In genomic region chr1:157995575-157996169, GRCh38 we compare ENCODE assay signal across 10 cellular contexts. TPM values are rescaled to one million over a fixed set of nuclear protein-coding genes. Genes with fewer than 3 reads are reported as not detected.
DNase-seq lines count a peak whose midpoint lies in the region; ATAC-seq and TF ChIP-seq lines count a peak whose summit lies in the region.
"Had no signal": no experiment of that assay in that cellular context is flagged by ENCODE, and none has a peak within 500 bp of the region (broad histone marks: within the 10 kb centered on the region; RNA-seq: fewer than 3 reads in every experiment).

No MANE protein-coding gene starts in this region.

- H2AK9ac ChIP-seq in IMR-90 (replicated peaks; ENCODE audit: low read depth, low read length, poor library complexity) = peak overlapping the region; percentile 71

- intact Hi-C loops in IMR-90 (cut with micrococcal nuclease) (no loop called here), tibial artery (cut with DNase I; ENCODE audit: low total_unique reads) (no loop called here)

- peak overlapping the region; percentile 54; the same call in 1 of the 3 replicates for H2BK15ac ChIP-seq in IMR-90 (ENCODE audit: low read depth, low read length)

- BruUV-seq in IMR-90 (replicated peaks; lab: Mats Ljungman, UMichigan) = no TSS peak

- peak overlapping the region; percentile 77 for H3K4me3 Mint-ChIP-seq in mesothelial cell of epicardium
- no peak overlapping the region for H3K4me3 Mint-ChIP-seq in stimulated activated effector memory CD8-positive, alpha-beta T cell treated with anti-CD3 and anti-CD28 coated beads, Interleukin-12 subunit alpha, Interleukin-12 subunit beta, amount 100 ng/mL, for 72 hours
- H3K4me3 Mint-ChIP-seq in activated CD4-positive, alpha-beta memory T cell treated with anti-CD3 and anti-CD28 coated beads, Interleukin-2, amount 10 ng/mL, durations not matched to agents 7 days and 5 days = no peak overlapping the region
- H3K4me3 Mint-ChIP-seq: T-helper 2 cell treated with Interferon-gamma antibody and Interleukin-4, amounts not matched to agents 5 μg/mL and 100 μg/mL, for 36 hours had no signal

- H3K9me3 ChIP-seq in IMR-90 (ENCODE audit: control insufficient read depth, insufficient read depth, low read length) = no peaks in the 10 kb centered on the region
- H3K9me3 ChIP-seq in tibial artery = no peaks in the 10 kb centered on the region

- H3K9ac ChIP-seq in IMR-90 (ENCODE audit: low read depth, low read length) = peak overlapping the region; percentile 97

- H3K27ac ChIP-seq in IMR-90 (ENCODE audit: insufficient read depth, low read length) (peak overlapping the region; percentile 96), cingulate gyrus (ENCODE audit: low read depth, low read length) (peak overlapping the region; percentile 39), tibial artery (peak overlapping the region; percentile 97 to 99)

- peak overlapping the region; percentile 93 for H3K4me2 ChIP-seq in IMR-90 (ENCODE audit: low read depth, low read length)

- peak overlapping the region; percentile 78 for H3K4ac ChIP-seq in IMR-90 (ENCODE audit: low read depth, low read length)

- no peaks in the 10 kb centered on the region for H3K27me3 Mint-ChIP-seq in mesothelial cell of epicardium (ENCODE audit: low read depth)
- peaks cover 56% of the 10 kb centered on the region for H3K27me3 Mint-ChIP-seq in activated CD4-positive, alpha-beta memory T cell treated with anti-CD3 and anti-CD28 coated beads, Interleukin-2, amount 10 ng/mL, durations not matched to agents 7 days and 5 days

- dilution Hi-C loops in IMR-90 (cut with HindIII; ENCODE audit: low sequenced_read_pairs, unreplicated experiment) = no loop called here

- peak overlapping the region; percentile 18 for H2BK20ac ChIP-seq in IMR-90 (ENCODE audit: low read depth, low read length)

- peaks cover 0 to 64% of the 10 kb centered on the region in 2 experiments; a peak in 3 of 4 replicates for H3K79me1 ChIP-seq in IMR-90 (ENCODE audit: low read depth in 1 of 2, low read length in 2 of 2)

- H4K91ac ChIP-seq in IMR-90 (ENCODE audit: insufficient read depth, low read depth, low read length) = peak overlapping the region; percentile 62

- H2BK5ac ChIP-seq in IMR-90 (ENCODE audit: low read depth, low read length, poor library complexity, severe bottlenecking) = peak overlapping the region; percentile 88

- POLR2A ChIA-PET in IMR-90 (lab: Charles Lee; ENCODE audit: unreplicated experiment) = interaction anchor here (1.4 kb wide), 1 partner anchor 15 kb away, joined by 4 read pairs; no protein-coding TSS in a partner anchor
- POLR2A ChIA-PET in activated CD4-positive, alpha-beta memory T cell treated with anti-CD3 and anti-CD28 coated beads, Interleukin-2, amount 10 ng/mL, durations not matched to agents 7 days and 5 days (lab: Charles Lee) = no interaction called here

- peak overlapping the region; percentile 87 for H3K27ac Mint-ChIP-seq in mesothelial cell of epicardium
- H3K27ac Mint-ChIP-seq in stimulated activated effector memory CD8-positive, alpha-beta T cell treated with anti-CD3 and anti-CD28 coated beads, Interleukin-12 subunit alpha, Interleukin-12 subunit beta, amount 100 ng/mL, for 72 hours = no peak overlapping the region
- no peak overlapping the region for H3K27ac Mint-ChIP-seq in activated CD4-positive, alpha-beta memory T cell treated with anti-CD3 and anti-CD28 coated beads, Interleukin-2, amount 10 ng/mL, durations not matched to agents 7 days and 5 days
- H3K27ac Mint-ChIP-seq: T-helper 2 cell treated with Interferon-gamma antibody and Interleukin-4, amounts not matched to agents 5 μg/mL and 100 μg/mL, for 36 hours had no signal

- WGBS in IMR-90 (ENCODE audit: extremely low coverage in 2 of 2, insufficient read length in 1 of 2), 2 experiments = no CpG with 5 or more reads among the region's 3 CpGs

- H4K5ac ChIP-seq in IMR-90 (ENCODE audit: low read depth, low read length) = peak overlapping the region; percentile 16

- peak overlapping the region in 1 of 2 experiments; percentile 4; a peak in 2 of 4 replicates for H4K8ac ChIP-seq in IMR-90 (ENCODE audit: low read depth in 2 of 2, low read length in 2 of 2)

- peak overlapping the region; percentile 50 for H2BK120ac ChIP-seq in IMR-90 (ENCODE audit: low read depth, low read length)

- no peak for TF ChIP-seq RAD21 in IMR-90 (IDR thresholded peaks at IDR 0.05; ENCODE audit: low read length)

- TF ChIP-seq POLR2A in IMR-90 (IDR thresholded peaks at IDR 0.05; ENCODE audit: low read depth, low read length) = no peak

- H3K27me3 ChIP-seq in IMR-90 (ENCODE audit: control insufficient read depth, insufficient read depth, low read length) (no peaks in the 10 kb centered on the region), tibial artery (no peaks in the 10 kb centered on the region)

- H4K20me1 ChIP-seq in IMR-90 (ENCODE audit: insufficient read depth, low read length) = peaks cover 58% of the 10 kb centered on the region

- H3K14ac ChIP-seq in IMR-90 (replicated peaks; ENCODE audit: low read depth, low read length) = peak overlapping the region; percentile 96

- in situ Hi-C loops in IMR-90 (cut with MboI; ENCODE audit: low sequenced_read_pairs) = no loop called here

- DNase-seq in IMR-90 (no peak), mesothelial cell of epicardium (ENCODE audit: low spot score in 2 of 2, unreplicated experiment in 2 of 2) (no peak), tibial artery (no peak), NCI-H345 treated with DMSO at 0.1 percent for 48 hours (lab: John Stamatoyannopoulos, UW; ENCODE audit: unreplicated experiment) (no peak)
- no peak for DNase-seq in stimulated activated effector memory CD8-positive, alpha-beta T cell treated with anti-CD3 and anti-CD28 coated beads, Interleukin-12 subunit alpha, Interleukin-12 subunit beta, amount 100 ng/mL, for 72 hours (ENCODE audit: low spot score in 2 of 2)
- DNase-seq in activated CD4-positive, alpha-beta memory T cell treated with anti-CD3 and anti-CD28 coated beads, Interleukin-2, amount 10 ng/mL, durations not matched to agents 7 days and 5 days = no peak
- DNase-seq: activated CD8-positive, alpha-beta memory T cell treated with anti-CD3 and anti-CD28 coated beads, Interleukin-2, amount 50 U/mL, for 48 hours had no signal

- CTCF ChIA-PET in IMR-90 (lab: Yijun Ruan, JAX) = interaction anchor here (0.7 to 1.7 kb wide), 9 partner anchors 10 to 76 kb away, joined by 3 to 8 read pairs (median 4); no protein-coding TSS in a partner anchor
- CTCF ChIA-PET in activated CD4-positive, alpha-beta memory T cell treated with anti-CD3 and anti-CD28 coated beads, Interleukin-2, amount 10 ng/mL, durations not matched to agents 7 days and 5 days (lab: Charles Lee) = interaction anchor here (1.4 kb wide), 1 partner anchor 18 kb away, joined by 3 read pairs; no protein-coding TSS in a partner anchor

- H3K4me1 Mint-ChIP-seq in mesothelial cell of epicardium = peaks cover 78% of the 10 kb centered on the region
- peaks cover 7% of the 10 kb centered on the region for H3K4me1 Mint-ChIP-seq in stimulated activated effector memory CD8-positive, alpha-beta T cell treated with anti-CD3 and anti-CD28 coated beads, Interleukin-12 subunit alpha, Interleukin-12 subunit beta, amount 100 ng/mL, for 72 hours
- H3K4me1 Mint-ChIP-seq in activated CD4-positive, alpha-beta memory T cell treated with anti-CD3 and anti-CD28 coated beads, Interleukin-2, amount 10 ng/mL, durations not matched to agents 7 days and 5 days = peaks cover 2% of the 10 kb centered on the region

- peak; percentile 12; the same call in 1 of the 2 replicates for TF ChIP-seq CTCF in IMR-90 (conservative IDR thresholded peaks at IDR 0.05; ENCODE audit: low read depth, low read length)
- TF ChIP-seq CTCF in mesothelial cell of epicardium (IDR thresholded peaks at IDR 0.05; ENCODE audit: unreplicated experiment) = no peak
- TF ChIP-seq CTCF in tibial artery (IDR thresholded peaks at IDR 0.05) = no peak

- no peak for ATAC-seq in IMR-90 (ENCODE audit: low read depth)
- no peak for ATAC-seq in stimulated activated effector memory CD8-positive, alpha-beta T cell treated with anti-CD3 and anti-CD28 coated beads, Interleukin-12 subunit alpha, Interleukin-12 subunit beta, amount 100 ng/mL, for 72 hours
- ATAC-seq in esophagus mucosa = no peak

- H3K4me1 ChIP-seq in IMR-90 (ENCODE audit: control insufficient read depth, insufficient read depth, low read length) (peaks cover 21% of the 10 kb centered on the region), tibial artery (peaks cover 7 to 69% (median 62%) of the 10 kb centered on the region in 4 donors)

- peak overlapping the region; percentile 4 for H2AFZ ChIP-seq in IMR-90 (replicated peaks; ENCODE audit: low read length, poor library complexity)

- peak overlapping the region; percentile 90 for H3K23ac ChIP-seq in IMR-90 (ENCODE audit: low read depth, low read length)

- H3K36me3 ChIP-seq in IMR-90 (ENCODE audit: control insufficient read depth, insufficient read depth, low read length) (peaks cover 2% of the 10 kb centered on the region; the same call in 1 of the 2 replicates), tibial artery (no peaks in the 10 kb centered on the region)

- H3K4me3 ChIP-seq in IMR-90 (ENCODE audit: insufficient read depth, low read depth, low read length) (peak overlapping the region; percentile 95), tibial artery (peak overlapping the region; percentile 91 to 99)

- peak overlapping the region; percentile 90 for H2AK5ac ChIP-seq in IMR-90 (ENCODE audit: low read depth, low read length)

- H3K18ac ChIP-seq in IMR-90 (ENCODE audit: low read depth, low read length) = peak overlapping the region; percentile 38

- no peaks in the 10 kb centered on the region for H3K9me3 Mint-ChIP-seq in mesothelial cell of epicardium
- no peaks in the 10 kb centered on the region for H3K9me3 Mint-ChIP-seq in stimulated activated effector memory CD8-positive, alpha-beta T cell treated with anti-CD3 and anti-CD28 coated beads, Interleukin-12 subunit alpha, Interleukin-12 subunit beta, amount 100 ng/mL, for 72 hours
- H3K9me3 Mint-ChIP-seq in activated CD4-positive, alpha-beta memory T cell treated with anti-CD3 and anti-CD28 coated beads, Interleukin-2, amount 10 ng/mL, durations not matched to agents 7 days and 5 days = no peaks in the 10 kb centered on the region
- H3K9me3 Mint-ChIP-seq: T-helper 2 cell treated with Interferon-gamma antibody and Interleukin-4, amounts not matched to agents 5 μg/mL and 100 μg/mL, for 36 hours had no signal

- peak overlapping the region; percentile 7; the same call in 1 of the 2 replicates for H3K56ac ChIP-seq in IMR-90 (ENCODE audit: extremely low read depth, insufficient read depth, low read length)

- H3K9me1 ChIP-seq in IMR-90 (ENCODE audit: insufficient read depth, low read length) = peaks cover 31% of the 10 kb centered on the region

- H3K36me3 Mint-ChIP-seq in mesothelial cell of epicardium = peaks cover 3% of the 10 kb centered on the region
- H3K36me3 Mint-ChIP-seq in stimulated activated effector memory CD8-positive, alpha-beta T cell treated with anti-CD3 and anti-CD28 coated beads, Interleukin-12 subunit alpha, Interleukin-12 subunit beta, amount 100 ng/mL, for 72 hours = no peaks in the 10 kb centered on the region
- H3K36me3 Mint-ChIP-seq in activated CD4-positive, alpha-beta memory T cell treated with anti-CD3 and anti-CD28 coated beads, Interleukin-2, amount 10 ng/mL, durations not matched to agents 7 days and 5 days (ENCODE audit: low read depth) = no peaks in the 10 kb centered on the region

RNA-seq across cellular contexts. Expression of gene KIRREL1, which starts 2.2 kb away (rescaled TPM):
- total RNA-seq in IMR-90 (2012; rRNA removed) (61.9 and 64.7 TPM in 2 replicates), mesothelial cell of epicardium (178 to 189 TPM (median 180 TPM) in 3 replicates), esophagus mucosa (9.9 TPM)
- 58.1 and 64.6 TPM in 2 replicates for polyA plus RNA-seq in IMR-90 (2012; rRNA removed)
- 38.9 and 51.3 TPM in 2 replicates for polyA plus RNA-seq in IMR-90 (2012; cell fraction: cytosol; rRNA removed)
- 85.2 and 89.7 TPM in 2 replicates for polyA plus RNA-seq in IMR-90 (2012; cell fraction: nucleus; rRNA removed; ENCODE audit: low replicate concordance)
- not detected for total RNA-seq in activated CD4-positive, alpha-beta memory T cell treated with anti-CD3 and anti-CD28 coated beads, Interleukin-2, amount 10 ng/mL, durations not matched to agents 7 days and 5 days

Comparison
In these comparisons a context has a peak if more than half of its experiments do, and no peak if none do; other contexts are left out.
1. H3K27ac ChIP-seq: peak in every context shown above with its lines; median percentile 98 in tibial artery; 96 in IMR-90; 39 in cingulate gyrus.
2. RNA of gene KIRREL1, which starts 2.2 kb away (total RNA-seq): 178 to 189 TPM in mesothelial cell of epicardium, 61.9 to 64.7 TPM in IMR-90 and 9.9 TPM in esophagus mucosa (single experiment); not detected in activated CD4-positive, alpha-beta memory T cell treated with anti-CD3 and anti-CD28 coated beads, Interleukin-2, amount 10 ng/mL, durations not matched to agents 7 days and 5 days; every median in the first group is over 10 times any median in the second.